ENCODE assay signal across 8 cellular contexts in genomic region chr3:125231895-125232294, GRCh38. TPM values are rescaled to one million over a fixed set of nuclear protein-coding genes. Genes with fewer than 3 reads are reported as not detected.
DNase-seq lines count a peak whose midpoint lies in the region; ATAC-seq and TF ChIP-seq lines count a peak whose summit lies in the region.
"Had no signal": no experiment of that assay in that cellular context is flagged by ENCODE, and none has a peak within 500 bp of the region (broad histone marks: within the 10 kb centered on the region; RNA-seq: fewer than 3 reads in every experiment).

No MANE protein-coding gene starts in this region.

- H3K9ac ChIP-seq in smooth muscle cell (ENCODE audit: low read depth), result no peak overlapping the region

- WGBS in smooth muscle cell (ENCODE audit: low lambda C conversion rate), result 62% methylated on average over 3 of the region's 3 CpGs

- no peak overlapping the region for H2AFZ ChIP-seq in smooth muscle cell (ENCODE audit: low read depth)

- H3K4me2 ChIP-seq in smooth muscle cell, result peak overlapping the region; percentile 27

- no peaks in the 10 kb centered on the region for H3K9me3 ChIP-seq in smooth muscle cell (replicated peaks; ENCODE audit: low read depth)
- H3K9me3 ChIP-seq: mucosa of descending colon had no signal

- peaks cover 4% of the 10 kb centered on the region for H3F3A ChIP-seq in smooth muscle cell (ENCODE audit: low read depth)

- no peak for TF ChIP-seq CTCF in smooth muscle cell (IDR thresholded peaks at IDR 0.05; ENCODE audit: borderline replicate concordance, insufficient read depth, poor library complexity, severe bottlenecking)

- no peak overlapping the region for H3K4me3 ChIP-seq in smooth muscle cell
- H3K4me3 ChIP-seq: mucosa of descending colon had no signal

- DNase-seq in RPMI7951 (ENCODE audit: low read depth), result peak; percentile 49
- no peak for DNase-seq in smooth muscle cell (lab: John Stamatoyannopoulos, UW; ENCODE audit: unreplicated experiment)
- DNase-seq in NCI-H1417 treated with DMSO at 0.1 percent for 48 hours (lab: John Stamatoyannopoulos, UW), result no peak
- no peak for DNase-seq in NCI-H510A (lab: John Stamatoyannopoulos, UW)
- DNase-seq: mucosa of descending colon had no signal

- H3K27ac ChIP-seq in smooth muscle cell (ENCODE audit: low read depth), result peak overlapping the region; percentile 45

- no peaks in the 10 kb centered on the region for H3K4me1 ChIP-seq in smooth muscle cell (ENCODE audit: low read depth)

- H3K27me3 ChIP-seq in smooth muscle cell (ENCODE audit: low read depth), result no peaks in the 10 kb centered on the region

- peaks cover 7% of the 10 kb centered on the region for H4K20me1 ChIP-seq in smooth muscle cell (ENCODE audit: low read depth)

- H3K79me2 ChIP-seq in smooth muscle cell (ENCODE audit: low read depth), result peaks cover 6% of the 10 kb centered on the region

- ATAC-seq in GM18868 (IDR thresholded peaks at IDR 0.05; ENCODE audit: unreplicated experiment) (peak; percentile 43), esophagus mucosa (peak; percentile 48), HG03135 (IDR thresholded peaks at IDR 0.05; ENCODE audit: unreplicated experiment) (no peak)
- ATAC-seq: mucosa of descending colon had no signal

- H3K36me3 ChIP-seq in smooth muscle cell (ENCODE audit: low read depth), result peaks cover 9% of the 10 kb centered on the region

RNA-seq across cellular contexts. Expression of gene SLC12A8, which starts 19.3 kb away (rescaled TPM):
- 22.5 and 26.6 TPM in 2 replicates for total RNA-seq in RPMI7951 (2014; rRNA removed; shearing (Covaris generic))
- total RNA-seq in esophagus mucosa, result 7.7 TPM
- total RNA-seq in smooth muscle cell, result 40.3 and 54.3 TPM in 2 replicates
- 28.5 and 31.7 TPM in 2 replicates for polyA plus RNA-seq in smooth muscle cell
